8 cellular contexts compared by ENCODE assay signal in the genomic region with DNA sequence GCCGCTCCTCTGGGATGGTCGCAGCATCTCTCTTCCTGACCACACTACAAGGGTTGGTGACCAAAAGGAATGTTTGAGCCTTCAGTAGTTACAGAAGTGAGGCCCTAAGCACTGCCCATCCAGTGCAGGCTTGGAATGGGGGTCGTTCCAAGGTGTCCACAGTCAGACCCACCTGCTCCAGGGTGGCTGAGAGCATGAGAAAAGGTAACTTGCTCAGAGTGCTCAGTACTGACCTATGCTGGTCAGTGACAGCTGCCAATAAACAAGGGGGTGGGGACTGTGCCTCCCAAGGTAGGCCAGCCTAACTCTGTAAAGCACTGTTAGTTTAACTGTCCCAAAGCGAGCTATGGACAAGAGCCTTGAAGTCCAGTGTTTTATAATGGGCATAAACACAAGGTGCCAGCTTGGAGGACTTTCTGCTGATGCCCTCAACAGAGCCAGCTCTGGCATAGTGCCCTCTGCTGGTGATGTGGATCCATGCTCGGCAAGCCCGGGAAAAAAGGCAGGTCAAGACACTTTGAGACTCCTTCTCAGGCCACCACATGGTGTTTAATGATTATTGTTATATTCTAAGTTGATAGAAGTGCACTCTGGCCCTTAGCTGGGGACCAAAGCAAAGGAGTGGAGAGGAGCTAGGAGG.
A peak's percentile ranks its signal among the peaks of the same experiment; 100 is the strongest.
DNase-seq lines count a peak whose midpoint lies in the region; TF ChIP-seq lines count a peak whose summit lies in the region.

No MANE protein-coding gene starts in this region.

- no peak for TF ChIP-seq POLR2A in sigmoid colon (IDR thresholded peaks at IDR 0.05)

- no peak for TF ChIP-seq EP300 in sigmoid colon (IDR thresholded peaks at IDR 0.05)

- no peaks in the 10 kb centered on the region for H3K36me3 ChIP-seq in sigmoid colon

- peak; percentile 83 for TF ChIP-seq CTCF in GM10266 (IDR thresholded peaks at IDR 0.05; ENCODE audit: control insufficient read depth, insufficient read depth, low read depth, missing control alignments)
- peak; percentile 81 for TF ChIP-seq CTCF in cardiac fibroblast (IDR thresholded peaks at IDR 0.05; ENCODE audit: low read depth, low read length)
- peak in 2 of 4 experiments; percentile 13 to 24 for TF ChIP-seq CTCF in sigmoid colon (IDR thresholded peaks at IDR 0.05)

- no peak overlapping the region for H3K27ac ChIP-seq in sigmoid colon

- DNase-seq in GM10266 (ENCODE audit: extremely low spot score) (peak; percentile 74), H4 (ENCODE audit: low spot score) (peak; percentile 61), NCI-H1048 (lab: John Stamatoyannopoulos, UW) (peak; percentile 36), UCSD-AML1 (lab: John Stamatoyannopoulos, UW; ENCODE audit: unreplicated experiment) (peak; percentile 76), cardiac fibroblast (ENCODE audit: low read depth in 2 of 2) (peak; percentile 64 to 65), kidney glomerular epithelial cell (lab: John Stamatoyannopoulos, UW) (peak; percentile 46), sigmoid colon (no peak)
- DNase-seq in stimulated activated CD4-positive, alpha-beta T cell treated with anti-CD3 and anti-CD28 coated beads, Interleukin-4, amount 100 ng/mL, for 48 hours (ENCODE audit: low read depth in 2 of 2): peak; percentile 19 to 55

- H3K4me1 ChIP-seq in sigmoid colon: no peaks in the 10 kb centered on the region

- no peaks in the 10 kb centered on the region for H3K27me3 ChIP-seq in sigmoid colon

- no peaks in the 10 kb centered on the region for H3K9me3 ChIP-seq in sigmoid colon

- intact Hi-C loops in sigmoid colon (cut with DNase I): no loop called here

- no peak overlapping the region for H3K4me3 ChIP-seq in cardiac fibroblast (replicated peaks in 1 of 2; ENCODE audit: low read depth in 2 of 2, low read length in 2 of 2)
- H3K4me3 ChIP-seq in sigmoid colon: no peak overlapping the region

- 44 to 59% methylated on average over 6 of the region's 6 CpGs for WGBS in sigmoid colon, 2 donors
